ENCODE assay signal across 19 cellular contexts in genomic region chr11:20160425-20161229, GRCh38. TPM values are rescaled to one million over a fixed set of nuclear protein-coding genes. Genes with fewer than 3 reads are reported as not detected.
DNase-seq lines count a peak whose midpoint lies in the region; ATAC-seq lines count a peak whose summit lies in the region.
"Had no signal": no experiment of that assay in that cellular context is flagged by ENCODE, and none has a peak within 500 bp of the region (broad histone marks: within the 10 kb centered on the region; RNA-seq: fewer than 3 reads in every experiment).

A gene with protein sequence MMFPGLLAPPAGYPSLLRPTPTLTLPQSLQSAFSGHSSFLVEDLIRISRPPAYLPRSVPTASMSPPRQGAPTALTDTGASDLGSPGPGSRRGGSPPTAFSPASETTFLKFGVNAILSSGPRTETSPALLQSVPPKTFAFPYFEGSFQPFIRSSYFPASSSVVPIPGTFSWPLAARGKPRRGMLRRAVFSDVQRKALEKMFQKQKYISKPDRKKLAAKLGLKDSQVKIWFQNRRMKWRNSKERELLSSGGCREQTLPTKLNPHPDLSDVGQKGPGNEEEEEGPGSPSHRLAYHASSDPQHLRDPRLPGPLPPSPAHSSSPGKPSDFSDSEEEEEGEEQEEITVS (minus strand): TSS chr11:20160475. CDS start chr11:20160324, 151 bp downstream.

- POLR2A ChIA-PET in activated naive CD8-positive, alpha-beta T cell treated with anti-CD3 and anti-CD28 coated beads, Interleukin-2, amount 10 ng/mL, durations not matched to agents 7 days and 5 days (lab: Charles Lee): no interaction called here

- H3K4me1 Mint-ChIP-seq in activated naive CD8-positive, alpha-beta T cell treated with anti-CD3 and anti-CD28 coated beads, Interleukin-2, amount 10 ng/mL, durations not matched to agents 7 days and 5 days: peaks cover 23% of the 10 kb centered on the region
- peaks cover 40% of the 10 kb centered on the region for H3K4me1 Mint-ChIP-seq in activated naive CD8-positive, alpha-beta T cell treated with anti-CD3 and anti-CD28 coated beads for 36 hours
- peaks cover 17 to 42% of the 10 kb centered on the region in 2 donors for H3K4me1 Mint-ChIP-seq in stimulated activated naive B cell treated with anti-CD40 and anti-IgM and Interleukin-4, amounts not matched to agents 10 μg/mL and 1 μg/mL and 100 μg/mL, for 72 hours

- H3K27me3 ChIP-seq in iPS-15b (ENCODE audit: control insufficient read depth, insufficient read depth, low read length): peaks cover 95% of the 10 kb centered on the region

- peaks cover 27% of the 10 kb centered on the region for H3K4me1 ChIP-seq in iPS-15b (ENCODE audit: control insufficient read depth, insufficient read depth, low read length)
- H3K4me1 ChIP-seq: prostate gland had no signal

- H3K9ac ChIP-seq in iPS-15b (ENCODE audit: low read depth, low read length): no peak within 1 kb of the TSS

- H3K36me3 Mint-ChIP-seq in activated naive CD8-positive, alpha-beta T cell treated with anti-CD3 and anti-CD28 coated beads, Interleukin-2, amount 10 ng/mL, durations not matched to agents 7 days and 5 days: peaks cover 9% of the 10 kb centered on the region
- peaks cover 13% of the 10 kb centered on the region for H3K36me3 Mint-ChIP-seq in activated naive CD8-positive, alpha-beta T cell treated with anti-CD3 and anti-CD28 coated beads for 36 hours
- peaks cover 12 to 21% of the 10 kb centered on the region in 2 donors for H3K36me3 Mint-ChIP-seq in stimulated activated naive B cell treated with anti-CD40 and anti-IgM and Interleukin-4, amounts not matched to agents 10 μg/mL and 1 μg/mL and 100 μg/mL, for 72 hours

- no peak for ATAC-seq in activated naive CD8-positive, alpha-beta T cell treated with anti-CD3 and anti-CD28 coated beads, Interleukin-2, amount 10 ng/mL, durations not matched to agents 7 days and 5 days (ENCODE audit: low read depth)
- no peak for ATAC-seq in stimulated activated naive B cell treated with anti-CD40 and anti-IgM and Interleukin-4, amounts not matched to agents 10 μg/mL and 1 μg/mL and 100 μg/mL, for 72 hours (replicated peaks)
- ATAC-seq: left colon; stimulated activated effector memory CD8-positive, alpha-beta T cell treated with anti-CD3 and anti-CD28 coated beads, Interleukin-12 subunit alpha, Interleukin-12 subunit beta, amount 100 ng/mL, for 72 hours; upper lobe of right lung had no signal

- H3K36me3 ChIP-seq in iPS-15b (ENCODE audit: control insufficient read depth, insufficient read depth, low read length): no peaks in the 10 kb centered on the region
- H3K36me3 ChIP-seq: prostate gland, upper lobe of right lung had no signal

- peak within 1 kb of the TSS; percentile 19 for H3K4me3 Mint-ChIP-seq in activated naive CD8-positive, alpha-beta T cell treated with anti-CD3 and anti-CD28 coated beads, Interleukin-2, amount 10 ng/mL, durations not matched to agents 7 days and 5 days
- H3K4me3 Mint-ChIP-seq in activated naive CD8-positive, alpha-beta T cell treated with anti-CD3 and anti-CD28 coated beads for 36 hours: no peak within 1 kb of the TSS
- H3K4me3 Mint-ChIP-seq in stimulated activated naive B cell treated with anti-CD40 and anti-IgM and Interleukin-4, amounts not matched to agents 10 μg/mL and 1 μg/mL and 100 μg/mL, for 72 hours: peak within 1 kb of the TSS in 1 of 2 donors; percentile 19
- H3K4me3 Mint-ChIP-seq: activated B cell treated with CpG ODN at 0.5 μM for 24 hours; stimulated activated effector memory CD8-positive, alpha-beta T cell treated with anti-CD3 and anti-CD28 coated beads, Interleukin-12 subunit alpha, Interleukin-12 subunit beta, amount 100 ng/mL, for 72 hours had no signal

- H3K27ac Mint-ChIP-seq in activated naive CD8-positive, alpha-beta T cell treated with anti-CD3 and anti-CD28 coated beads, Interleukin-2, amount 10 ng/mL, durations not matched to agents 7 days and 5 days: peak within 1 kb of the TSS; percentile 77
- no peak within 1 kb of the TSS for H3K27ac Mint-ChIP-seq in activated naive CD8-positive, alpha-beta T cell treated with anti-CD3 and anti-CD28 coated beads for 36 hours
- H3K27ac Mint-ChIP-seq in stimulated activated naive B cell treated with anti-CD40 and anti-IgM and Interleukin-4, amounts not matched to agents 10 μg/mL and 1 μg/mL and 100 μg/mL, for 72 hours: peak within 1 kb of the TSS; percentile 86
- H3K27ac Mint-ChIP-seq: activated B cell treated with CpG ODN at 0.5 μM for 24 hours; stimulated activated effector memory CD8-positive, alpha-beta T cell treated with anti-CD3 and anti-CD28 coated beads, Interleukin-12 subunit alpha, Interleukin-12 subunit beta, amount 100 ng/mL, for 72 hours had no signal

- no peaks in the 10 kb centered on the region for H3K9me3 ChIP-seq in iPS-15b (ENCODE audit: control insufficient read depth, insufficient read depth, low read length)
- H3K9me3 ChIP-seq: prostate gland, upper lobe of right lung had no signal

- peaks cover 84% of the 10 kb centered on the region for H3K27me3 Mint-ChIP-seq in activated naive CD8-positive, alpha-beta T cell treated with anti-CD3 and anti-CD28 coated beads, Interleukin-2, amount 10 ng/mL, durations not matched to agents 7 days and 5 days
- H3K27me3 Mint-ChIP-seq in activated naive CD8-positive, alpha-beta T cell treated with anti-CD3 and anti-CD28 coated beads for 36 hours: peaks cover 96% of the 10 kb centered on the region
- H3K27me3 Mint-ChIP-seq in stimulated activated naive B cell treated with anti-CD40 and anti-IgM and Interleukin-4, amounts not matched to agents 10 μg/mL and 1 μg/mL and 100 μg/mL, for 72 hours: peaks cover 76 to 91% of the 10 kb centered on the region in 2 donors

- H3K9me3 Mint-ChIP-seq in activated naive CD8-positive, alpha-beta T cell treated with anti-CD3 and anti-CD28 coated beads, Interleukin-2, amount 10 ng/mL, durations not matched to agents 7 days and 5 days: peaks cover 13% of the 10 kb centered on the region
- H3K9me3 Mint-ChIP-seq in activated naive CD8-positive, alpha-beta T cell treated with anti-CD3 and anti-CD28 coated beads for 36 hours: peaks cover 11% of the 10 kb centered on the region
- peaks cover 7 to 13% of the 10 kb centered on the region in 2 donors for H3K9me3 Mint-ChIP-seq in stimulated activated naive B cell treated with anti-CD40 and anti-IgM and Interleukin-4, amounts not matched to agents 10 μg/mL and 1 μg/mL and 100 μg/mL, for 72 hours
- H3K9me3 Mint-ChIP-seq: stimulated activated effector memory CD8-positive, alpha-beta T cell treated with anti-CD3 and anti-CD28 coated beads, Interleukin-12 subunit alpha, Interleukin-12 subunit beta, amount 100 ng/mL, for 72 hours had no signal

- peak within 1 kb of the TSS; percentile 39 for H3K4me3 ChIP-seq in iPS-15b (ENCODE audit: low read depth, low read length)
- H3K4me3 ChIP-seq: prostate gland, upper lobe of right lung had no signal

- peak; percentile 49 for DNase-seq in DMS53 (lab: John Stamatoyannopoulos, UW)
- DNase-seq in DMS53 treated with DMSO at 0.1 percent for 48 hours (lab: John Stamatoyannopoulos, UW; ENCODE audit: unreplicated experiment): no peak
- peak; percentile 24 for DNase-seq in activated naive CD8-positive, alpha-beta T cell treated with anti-CD3 and anti-CD28 coated beads, Interleukin-2, amount 10 ng/mL, durations not matched to agents 7 days and 5 days
- no peak for DNase-seq in activated naive CD8-positive, alpha-beta T cell treated with anti-CD3 and anti-CD28 coated beads for 36 hours
- DNase-seq in stimulated activated naive B cell treated with anti-CD40 and anti-IgM and Interleukin-4, amounts not matched to agents 10 μg/mL and 1 μg/mL and 100 μg/mL, for 72 hours: no peak
- DNase-seq in AML-193 (lab: John Stamatoyannopoulos, UW): no peak
- DNase-seq in dedifferentiated amniotic fluid mesenchymal stem cell (ENCODE audit: extremely low spot score): no peak
- DNase-seq: 8988T, activated B cell treated with CpG ODN at 0.5 μM for 24 hours, amygdala, cerebellar nuclear complex, hippocampal formation, left colon, NCI-H774, SW 1271, upper lobe of right lung had no signal

RNA-seq across cellular contexts. Expression of the gene that starts here (rescaled TPM):
- not detected for total RNA-seq in activated naive CD8-positive, alpha-beta T cell treated with anti-CD3 and anti-CD28 coated beads, Interleukin-2, amount 10 ng/mL, durations not matched to agents 7 days and 5 days
- not detected for total RNA-seq in activated naive CD8-positive, alpha-beta T cell treated with anti-CD3 and anti-CD28 coated beads for 36 hours
- total RNA-seq: activated B cell treated with CpG ODN at 0.5 μM for 24 hours, left colon, prostate gland, upper lobe of right lung had no signal

Comparison
In these comparisons a context has a peak if more than half of its experiments do, and no peak if none do; other contexts are left out.
1. Peak in DNase-seq in activated naive CD8-positive, alpha-beta T cell treated with anti-CD3 and anti-CD28 coated beads, Interleukin-2, amount 10 ng/mL, durations not matched to agents 7 days and 5 days; RNA of the gene not detected or under 1 TPM.